ENCODE assay signal across 8 cellular contexts in the genomic region with DNA sequence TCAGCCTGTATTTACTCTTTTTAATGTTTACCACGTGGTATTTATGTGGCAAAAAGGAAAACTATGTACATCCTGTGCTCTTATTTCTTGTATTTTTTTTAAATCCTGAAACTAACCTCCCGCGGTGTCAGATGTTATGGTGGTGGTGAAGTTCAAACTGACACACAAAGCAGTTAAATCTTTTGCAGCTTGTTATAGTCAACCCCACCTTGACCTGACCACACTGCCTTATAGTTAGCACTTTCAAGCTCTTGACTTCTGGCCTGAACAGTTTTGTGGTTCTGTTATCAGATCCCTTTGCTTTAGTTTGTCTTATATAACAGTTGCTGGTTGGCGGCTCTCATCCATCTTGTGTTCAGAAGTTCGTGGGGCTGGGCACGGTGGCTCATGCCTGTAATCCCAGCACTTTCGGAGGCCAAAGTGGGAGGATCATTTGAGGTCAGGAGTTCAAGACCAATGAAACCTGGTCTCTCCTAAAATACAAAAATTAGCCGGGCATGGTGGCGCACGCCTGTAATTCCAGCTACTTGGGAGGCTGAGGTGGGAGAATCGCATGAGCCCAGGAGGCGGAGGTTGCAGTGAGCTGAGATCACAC. TPM values are rescaled to one million over a fixed set of nuclear protein-coding genes. Genes with fewer than 3 reads are reported as not detected.
DNase-seq lines count a peak whose midpoint lies in the region; ATAC-seq and TF ChIP-seq lines count a peak whose summit lies in the region.

No MANE protein-coding gene starts in this region.

- H3K36me3 Mint-ChIP-seq in GM23338 (ENCODE audit: low read depth): peaks cover 62% of the 10 kb centered on the region
- peaks cover 3% of the 10 kb centered on the region for H3K36me3 Mint-ChIP-seq in T-helper 17 cell (ENCODE audit: low read depth)

- H3K9me3 ChIP-seq in T-helper 17 cell (ENCODE audit: control insufficient read depth, low read length, poor library complexity, severe bottlenecking): no peaks in the 10 kb centered on the region
- no peaks in the 10 kb centered on the region for H3K9me3 ChIP-seq in gastrocnemius medialis

- H3K27ac Mint-ChIP-seq in GM23338: no peak overlapping the region
- peak overlapping the region; percentile 86 for H3K27ac Mint-ChIP-seq in T-helper 17 cell

- H3K4me3 Mint-ChIP-seq in GM23338 (peak overlapping the region; percentile 91), T-helper 17 cell (peak overlapping the region; percentile 90)

- no peak overlapping the region for H2AFZ ChIP-seq in GM23338

- H3K4me1 Mint-ChIP-seq in GM23338 (peaks cover 12% of the 10 kb centered on the region), T-helper 17 cell (peaks cover 25% of the 10 kb centered on the region)

- no peaks in the 10 kb centered on the region for H3K9me2 ChIP-seq in GM23338 (ENCODE audit: insufficient read depth)

- H3K4me3 ChIP-seq in GM23338: peak overlapping the region; percentile 95
- peak overlapping the region; percentile 80 for H3K4me3 ChIP-seq in fibroblast of pulmonary artery (replicated peaks; ENCODE audit: low read depth, low read length)
- peak overlapping the region in 3 of 4 donors; percentile 84 to 97 (median 88) for H3K4me3 ChIP-seq in gastrocnemius medialis

- H4K20me1 ChIP-seq in GM23338 (replicated peaks; ENCODE audit: insufficient read depth): peaks cover 35% of the 10 kb centered on the region

- no peak overlapping the region for H3K27ac ChIP-seq in GM23338 (ENCODE audit: low read depth)
- peak overlapping the region; percentile 86 to 98 (median 96) for H3K27ac ChIP-seq in gastrocnemius medialis

- TF ChIP-seq POLR2A in gastrocnemius medialis (IDR thresholded peaks at IDR 0.05): no peak

- ATAC-seq in GM23338: no peak
- peak; percentile 5 for ATAC-seq in T-helper 17 cell
- ATAC-seq in gastrocnemius medialis: no peak
- no peak for ATAC-seq in HG03039 (IDR thresholded peaks at IDR 0.05; ENCODE audit: unreplicated experiment)
- no peak for ATAC-seq in left lobe of liver
- ATAC-seq in HG03139 (IDR thresholded peaks at IDR 0.05; ENCODE audit: unreplicated experiment): no peak

- H3K4me1 ChIP-seq in GM23338 (ENCODE audit: insufficient read depth) (peaks cover 4% of the 10 kb centered on the region; the same call in 1 of the 2 replicates), gastrocnemius medialis (peaks cover 17 to 22% of the 10 kb centered on the region in 2 donors)

- no peaks in the 10 kb centered on the region for H3F3A ChIP-seq in GM23338 (replicated peaks; ENCODE audit: low read depth)

- H3K36me3 ChIP-seq in GM23338 (ENCODE audit: insufficient read depth): peaks cover 51% of the 10 kb centered on the region
- peaks cover 0 to 40% of the 10 kb centered on the region in 2 donors for H3K36me3 ChIP-seq in gastrocnemius medialis

- H3K27me3 ChIP-seq in GM23338 (ENCODE audit: insufficient read depth) (no peaks in the 10 kb centered on the region), gastrocnemius medialis (no peaks in the 10 kb centered on the region)

- TF ChIP-seq CTCF in GM23338 (conservative IDR thresholded peaks at IDR 0.05; ENCODE audit: low read depth in 2 of 2): no peak
- TF ChIP-seq CTCF in fibroblast of pulmonary artery (IDR thresholded peaks at IDR 0.05; ENCODE audit: low read length, missing control alignments): no peak
- TF ChIP-seq CTCF in gastrocnemius medialis (IDR thresholded peaks at IDR 0.05 in 4 of 5, conservative IDR thresholded peaks at IDR 0.05 in 1 of 5): no peak

- peak overlapping the region; percentile 90 for H3K4me2 ChIP-seq in GM23338

- no peak for DNase-seq in GM23338 (ENCODE audit: low spot score)
- DNase-seq in T-helper 17 cell: no peak
- no peak for DNase-seq in fibroblast of pulmonary artery (ENCODE audit: low read depth)
- DNase-seq in gastrocnemius medialis: no peak
- DNase-seq in germinal center (ENCODE audit: low spot score): no peak
- DNase-seq in left lobe of liver (ENCODE audit: low spot score): no peak

- in situ Hi-C loops in gastrocnemius medialis (cut with MboI; ENCODE audit: low sequenced_read_pairs in 4 of 4): loop anchor here (10.0 to 25.0 kb wide), 5 partner anchors 412 to 537 kb away; a partner anchor contains a TSS

- peaks cover 29% of the 10 kb centered on the region for H3K79me2 ChIP-seq in GM23338 (replicated peaks; ENCODE audit: insufficient read depth)

- H3K27me3 Mint-ChIP-seq in GM23338 (ENCODE audit: insufficient read depth, low read depth, poor library complexity) (peaks cover 8% of the 10 kb centered on the region), T-helper 17 cell (no peaks in the 10 kb centered on the region)

- H3K9me3 Mint-ChIP-seq in GM23338: no peaks in the 10 kb centered on the region

- intact Hi-C loops in gastrocnemius medialis (cut with DNase I; ENCODE audit: low total_unique reads): loop anchor here (5.0 kb wide), 2 partner anchors 242 to 367 kb away; a partner anchor contains a TSS

TF ChIP-seq in GM23338, 12 proteins besides CTCF, POLR2A, EP300 and RAD21 (continues in another document):
- no peak for TF ChIP-seq JUNB (IDR thresholded peaks at IDR 0.05; ENCODE audit: unreplicated experiment)
- TF ChIP-seq STAT1 (IDR thresholded peaks at IDR 0.05; ENCODE audit: unreplicated experiment): no peak
- TF ChIP-seq EZH2phosphoT487 (IDR thresholded peaks at IDR 0.05; ENCODE audit: unreplicated experiment): no peak
- TF ChIP-seq EZH2 (IDR thresholded peaks at IDR 0.05; ENCODE audit: low read depth, unreplicated experiment): no peak
- no peak for TF ChIP-seq CREB1 (CRISPR knock-in tag; IDR thresholded peaks at IDR 0.05; ENCODE audit: low read depth)
- TF ChIP-seq, protein P1, sequence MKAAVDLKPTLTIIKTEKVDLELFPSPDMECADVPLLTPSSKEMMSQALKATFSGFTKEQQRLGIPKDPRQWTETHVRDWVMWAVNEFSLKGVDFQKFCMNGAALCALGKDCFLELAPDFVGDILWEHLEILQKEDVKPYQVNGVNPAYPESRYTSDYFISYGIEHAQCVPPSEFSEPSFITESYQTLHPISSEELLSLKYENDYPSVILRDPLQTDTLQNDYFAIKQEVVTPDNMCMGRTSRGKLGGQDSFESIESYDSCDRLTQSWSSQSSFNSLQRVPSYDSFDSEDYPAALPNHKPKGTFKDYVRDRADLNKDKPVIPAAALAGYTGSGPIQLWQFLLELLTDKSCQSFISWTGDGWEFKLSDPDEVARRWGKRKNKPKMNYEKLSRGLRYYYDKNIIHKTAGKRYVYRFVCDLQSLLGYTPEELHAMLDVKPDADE (IDR thresholded peaks at IDR 0.05): no peak
- TF ChIP-seq POLR2AphosphoS5 (IDR thresholded peaks at IDR 0.05; ENCODE audit: low read depth): no peak
- TF ChIP-seq NANOG (IDR thresholded peaks at IDR 0.05; ENCODE audit: borderline replicate concordance): no peak
- TF ChIP-seq, protein P2, sequence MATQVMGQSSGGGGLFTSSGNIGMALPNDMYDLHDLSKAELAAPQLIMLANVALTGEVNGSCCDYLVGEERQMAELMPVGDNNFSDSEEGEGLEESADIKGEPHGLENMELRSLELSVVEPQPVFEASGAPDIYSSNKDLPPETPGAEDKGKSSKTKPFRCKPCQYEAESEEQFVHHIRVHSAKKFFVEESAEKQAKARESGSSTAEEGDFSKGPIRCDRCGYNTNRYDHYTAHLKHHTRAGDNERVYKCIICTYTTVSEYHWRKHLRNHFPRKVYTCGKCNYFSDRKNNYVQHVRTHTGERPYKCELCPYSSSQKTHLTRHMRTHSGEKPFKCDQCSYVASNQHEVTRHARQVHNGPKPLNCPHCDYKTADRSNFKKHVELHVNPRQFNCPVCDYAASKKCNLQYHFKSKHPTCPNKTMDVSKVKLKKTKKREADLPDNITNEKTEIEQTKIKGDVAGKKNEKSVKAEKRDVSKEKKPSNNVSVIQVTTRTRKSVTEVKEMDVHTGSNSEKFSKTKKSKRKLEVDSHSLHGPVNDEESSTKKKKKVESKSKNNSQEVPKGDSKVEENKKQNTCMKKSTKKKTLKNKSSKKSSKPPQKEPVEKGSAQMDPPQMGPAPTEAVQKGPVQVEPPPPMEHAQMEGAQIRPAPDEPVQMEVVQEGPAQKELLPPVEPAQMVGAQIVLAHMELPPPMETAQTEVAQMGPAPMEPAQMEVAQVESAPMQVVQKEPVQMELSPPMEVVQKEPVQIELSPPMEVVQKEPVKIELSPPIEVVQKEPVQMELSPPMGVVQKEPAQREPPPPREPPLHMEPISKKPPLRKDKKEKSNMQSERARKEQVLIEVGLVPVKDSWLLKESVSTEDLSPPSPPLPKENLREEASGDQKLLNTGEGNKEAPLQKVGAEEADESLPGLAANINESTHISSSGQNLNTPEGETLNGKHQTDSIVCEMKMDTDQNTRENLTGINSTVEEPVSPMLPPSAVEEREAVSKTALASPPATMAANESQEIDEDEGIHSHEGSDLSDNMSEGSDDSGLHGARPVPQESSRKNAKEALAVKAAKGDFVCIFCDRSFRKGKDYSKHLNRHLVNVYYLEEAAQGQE (IDR thresholded peaks at IDR 0.05; ENCODE audit: unreplicated experiment): no peak
- TF ChIP-seq ZNF331 (CRISPR knock-in tag; IDR thresholded peaks at IDR 0.05; ENCODE audit: low read depth): no peak

RNA-seq across cellular contexts. Expression of a gene that starts 2.1 kb away (rescaled TPM):
- total RNA-seq in GM23338 (2014; rRNA removed; shearing (Covaris generic)): 209 and 278 TPM in 2 replicates
- 90.5 and 94.2 TPM in 2 replicates for polyA plus RNA-seq in GM23338 (2016; fragmentation: Nextera tagmentation; extraction: Ambion mirVana)
- total RNA-seq in T-helper 17 cell (10 to 100 TPM; 10.2 to 11.1 TPM), gastrocnemius medialis (10 to 100 TPM; 38.7 to 45.3 (median 42.3) TPM), left lobe of liver (17.2 TPM)

RNA-seq across cellular contexts. Expression of a gene that starts 6.3 kb away (rescaled TPM):
- total RNA-seq in GM23338 (2014; rRNA removed; shearing (Covaris generic)): 15.9 and 16.4 TPM in 2 replicates
- 34.4 and 35.9 TPM in 2 replicates for polyA plus RNA-seq in GM23338 (2016; fragmentation: Nextera tagmentation; extraction: Ambion mirVana)
- 1 to 10 TPM; 6.5 to 9.4 TPM for total RNA-seq in T-helper 17 cell
- total RNA-seq in gastrocnemius medialis: 10 to 100 TPM in 3 of 4 donors, 1 to 10 TPM in 1; 8.7 to 22.5 (median 18.2) TPM
- 11.5 TPM for total RNA-seq in left lobe of liver

RNA-seq across cellular contexts. Expression of a gene that starts 16.9 kb away (rescaled TPM):
- 14.5 and 15.4 TPM in 2 replicates for total RNA-seq in GM23338 (2014; rRNA removed; shearing (Covaris generic))
- 5.2 and 6.2 TPM in 2 replicates for polyA plus RNA-seq in GM23338 (2016; fragmentation: Nextera tagmentation; extraction: Ambion mirVana)
- 10 to 100 TPM; 22.2 to 25.9 TPM for total RNA-seq in T-helper 17 cell
- total RNA-seq in gastrocnemius medialis: 1,000 to 10,000 TPM in 1 of 4 donors, 100 to 1,000 TPM in 3; 595 to 1,103 (median 698) TPM
- 232 TPM for total RNA-seq in left lobe of liver

RNA-seq across cellular contexts. Expression of a gene that starts 47.1 kb away (rescaled TPM):
- 5.0 and 6.1 TPM in 2 replicates for total RNA-seq in GM23338 (2014; rRNA removed; shearing (Covaris generic))
- polyA plus RNA-seq in GM23338 (2016; fragmentation: Nextera tagmentation; extraction: Ambion mirVana): 2.3 and 2.9 TPM in 2 replicates
- total RNA-seq in T-helper 17 cell (10 to 100 TPM; 15.9 to 20.2 TPM), gastrocnemius medialis (10 to 100 TPM in 3 of 4 donors, 1 to 10 TPM in 1; 6.4 to 21.2 (median 13.3) TPM), left lobe of liver (12.3 TPM)
